In genomic region chr5:10633271-10634049, GRCh38 we compare ENCODE assay signal across 12 cellular contexts.
A peak's percentile ranks its signal among the peaks of the same experiment; 100 is the strongest.
DNase-seq lines count a peak whose midpoint lies in the region; ATAC-seq, FAIRE-seq and TF ChIP-seq lines count a peak whose summit lies in the region.
"Had no signal": no experiment of that assay in that cellular context is flagged by ENCODE, and none has a peak within 500 bp of the region (broad histone marks: within the 10 kb centered on the region; RNA-seq: fewer than 3 reads in every experiment).

No MANE protein-coding gene starts in this region.

- H3K36me3 ChIP-seq in left lung: no peaks in the 10 kb centered on the region
- H3K36me3 ChIP-seq in colonic mucosa: no peaks in the 10 kb centered on the region
- H3K36me3 ChIP-seq in vagina: no peaks in the 10 kb centered on the region

- no peaks in the 10 kb centered on the region for H3K27me3 Mint-ChIP-seq in T-helper 2 cell treated with Interferon-gamma antibody and Interleukin-4, amounts not matched to agents 5 μg/mL and 100 μg/mL, for 36 hours (ENCODE audit: low read depth)

- ATAC-seq in left lung: no peak
- no peak for ATAC-seq in HG02623 (IDR thresholded peaks at IDR 0.05; ENCODE audit: unreplicated experiment)

- intact Hi-C loops in left lung (cut with DNase I) (no loop called here), colonic mucosa (cut with DNase I) (no loop called here), vagina (cut with DNase I) (no loop called here)

- no peak overlapping the region for H3K9ac ChIP-seq in colonic mucosa (ENCODE audit: low read depth in 2 of 2, low read length in 2 of 2)

- H3K27ac Mint-ChIP-seq in T-helper 2 cell treated with Interferon-gamma antibody and Interleukin-4, amounts not matched to agents 5 μg/mL and 100 μg/mL, for 36 hours: peak overlapping the region; percentile 94

- no peak for TF ChIP-seq POLR2A in vagina (IDR thresholded peaks at IDR 0.05)

- H3K4me1 ChIP-seq in left lung (peaks cover 0 to 59% of the 10 kb centered on the region in 2 donors), colonic mucosa (no peaks in the 10 kb centered on the region), vagina (peaks cover 27% of the 10 kb centered on the region)

- H3K9me3 ChIP-seq in left lung (no peaks in the 10 kb centered on the region), colonic mucosa (no peaks in the 10 kb centered on the region), vagina (no peaks in the 10 kb centered on the region)

- H3K27me3 ChIP-seq in left lung: no peaks in the 10 kb centered on the region
- no peaks in the 10 kb centered on the region for H3K27me3 ChIP-seq in colonic mucosa
- H3K27me3 ChIP-seq in vagina: no peaks in the 10 kb centered on the region

- peaks cover 11% of the 10 kb centered on the region for H3K36me3 Mint-ChIP-seq in T-helper 2 cell treated with Interferon-gamma antibody and Interleukin-4, amounts not matched to agents 5 μg/mL and 100 μg/mL, for 36 hours (ENCODE audit: low read depth)

- peak; percentile 65 for FAIRE-seq in GM19239 (lab: Jason Lieb, UNC)

- no peak overlapping the region for H3K4me3 ChIP-seq in left lung
- H3K4me3 ChIP-seq in colonic mucosa: no peak overlapping the region
- no peak overlapping the region for H3K4me3 ChIP-seq in vagina
- H3K4me3 ChIP-seq: skin epidermis had no signal

- peak overlapping the region in 1 of 2 donors; percentile 67 for H3K27ac ChIP-seq in left lung
- no peak overlapping the region for H3K27ac ChIP-seq in colonic mucosa
- H3K27ac ChIP-seq in vagina: no peak overlapping the region

- H3K9me3 Mint-ChIP-seq in T-helper 2 cell treated with Interferon-gamma antibody and Interleukin-4, amounts not matched to agents 5 μg/mL and 100 μg/mL, for 36 hours: peaks cover 6% of the 10 kb centered on the region

- DNase-seq in GM19239 (ENCODE audit: insufficient read length, low spot score): no peak
- peak; percentile 57 for DNase-seq in T-helper 2 cell treated with Interferon-gamma antibody and Interleukin-4, amounts not matched to agents 5 μg/mL and 100 μg/mL, for 36 hours (ENCODE audit: low spot score)
- DNase-seq in central memory CD4-positive, alpha-beta T cell: peak; percentile 10
- DNase-seq in stimulated activated CD4-positive, alpha-beta T cell treated with anti-CD3 and anti-CD28 coated beads, Interleukin-4, amount 100 ng/mL, for 4 hours: peak; percentile 27 to 53
- DNase-seq in left lung: no peak
- no peak for DNase-seq in colonic mucosa
- DNase-seq in vagina (ENCODE audit: extremely low spot score in 2 of 2): no peak
- DNase-seq: glutamatergic neuron, NCI-H187, substantia nigra had no signal

- H3K4me3 Mint-ChIP-seq in T-helper 2 cell treated with Interferon-gamma antibody and Interleukin-4, amounts not matched to agents 5 μg/mL and 100 μg/mL, for 36 hours: peak overlapping the region; percentile 74

- H3K4me1 Mint-ChIP-seq in T-helper 2 cell treated with Interferon-gamma antibody and Interleukin-4, amounts not matched to agents 5 μg/mL and 100 μg/mL, for 36 hours (ENCODE audit: low read depth): peaks cover 63% of the 10 kb centered on the region

- no peak for TF ChIP-seq CTCF in left lung (IDR thresholded peaks at IDR 0.05)
- no peak for TF ChIP-seq CTCF in colonic mucosa (IDR thresholded peaks at IDR 0.05)
- no peak for TF ChIP-seq CTCF in vagina (IDR thresholded peaks at IDR 0.05)

Comparison
In these comparisons a context has a peak if more than half of its experiments do, and no peak if none do; other contexts are left out.
1. DNase-seq: peak in T-helper 2 cell treated with Interferon-gamma antibody and Interleukin-4, amounts not matched to agents 5 μg/mL and 100 μg/mL, for 36 hours (single experiment), central memory CD4-positive, alpha-beta T cell (single experiment) and stimulated activated CD4-positive, alpha-beta T cell treated with anti-CD3 and anti-CD28 coated beads, Interleukin-4, amount 100 ng/mL, for 4 hours (2 of 2); none in GM19239 (single experiment), left lung (0 of 2), colonic mucosa (single experiment) and vagina (0 of 2).